Comparison of ENCODE assay signal across 1 cellular context in the genomic region with DNA sequence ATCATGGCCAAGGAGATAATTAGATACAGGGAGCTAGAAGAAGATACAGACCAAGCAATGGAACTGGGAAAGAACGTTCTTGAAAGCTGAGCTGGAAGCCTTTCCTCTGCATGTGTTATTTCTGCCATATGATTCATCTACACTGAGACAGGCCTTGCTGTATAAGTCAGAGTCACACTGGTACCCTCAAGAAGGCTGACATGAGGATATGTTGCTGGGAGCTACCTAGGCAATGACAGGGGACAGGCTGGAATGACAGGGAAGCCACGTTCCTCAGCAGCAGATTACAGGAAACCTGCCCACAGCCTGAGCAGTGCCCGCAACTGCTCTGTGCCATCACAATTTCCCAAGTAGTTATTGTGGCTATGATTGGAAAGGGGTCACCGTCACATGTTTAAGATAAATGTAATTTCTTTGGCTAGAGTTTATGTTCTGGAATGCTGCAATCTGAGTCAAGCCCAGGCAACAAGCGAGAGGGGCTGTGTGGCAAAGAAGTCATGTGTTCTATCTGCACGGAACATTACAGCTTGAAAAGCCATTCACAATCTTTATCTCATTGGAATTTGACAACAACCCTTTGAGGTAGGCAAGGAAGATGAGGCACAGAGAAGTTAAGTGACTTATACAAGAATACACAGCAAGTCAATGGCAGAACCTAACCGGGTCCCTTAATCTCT.
TF ChIP-seq lines count a peak whose summit lies in the region.

No MANE protein-coding gene starts in this region.

TF ChIP-seq in GM23338, 12 proteins besides CTCF, POLR2A, EP300 and RAD21 (continued from another document):
- TF ChIP-seq, protein P1, sequence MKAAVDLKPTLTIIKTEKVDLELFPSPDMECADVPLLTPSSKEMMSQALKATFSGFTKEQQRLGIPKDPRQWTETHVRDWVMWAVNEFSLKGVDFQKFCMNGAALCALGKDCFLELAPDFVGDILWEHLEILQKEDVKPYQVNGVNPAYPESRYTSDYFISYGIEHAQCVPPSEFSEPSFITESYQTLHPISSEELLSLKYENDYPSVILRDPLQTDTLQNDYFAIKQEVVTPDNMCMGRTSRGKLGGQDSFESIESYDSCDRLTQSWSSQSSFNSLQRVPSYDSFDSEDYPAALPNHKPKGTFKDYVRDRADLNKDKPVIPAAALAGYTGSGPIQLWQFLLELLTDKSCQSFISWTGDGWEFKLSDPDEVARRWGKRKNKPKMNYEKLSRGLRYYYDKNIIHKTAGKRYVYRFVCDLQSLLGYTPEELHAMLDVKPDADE (IDR thresholded peaks at IDR 0.05): no peak
- TF ChIP-seq CREB1 (CRISPR knock-in tag; IDR thresholded peaks at IDR 0.05; ENCODE audit: low read depth) (no peak), EZH2 (IDR thresholded peaks at IDR 0.05; ENCODE audit: low read depth, unreplicated experiment) (no peak), POLR2AphosphoS5 (IDR thresholded peaks at IDR 0.05; ENCODE audit: low read depth) (no peak), STAT1 (IDR thresholded peaks at IDR 0.05; ENCODE audit: unreplicated experiment) (no peak), EZH2phosphoT487 (IDR thresholded peaks at IDR 0.05; ENCODE audit: unreplicated experiment) (no peak), JUNB (IDR thresholded peaks at IDR 0.05; ENCODE audit: unreplicated experiment) (no peak), NANOG (IDR thresholded peaks at IDR 0.05; ENCODE audit: borderline replicate concordance) (no peak)
- TF ChIP-seq, protein P2, sequence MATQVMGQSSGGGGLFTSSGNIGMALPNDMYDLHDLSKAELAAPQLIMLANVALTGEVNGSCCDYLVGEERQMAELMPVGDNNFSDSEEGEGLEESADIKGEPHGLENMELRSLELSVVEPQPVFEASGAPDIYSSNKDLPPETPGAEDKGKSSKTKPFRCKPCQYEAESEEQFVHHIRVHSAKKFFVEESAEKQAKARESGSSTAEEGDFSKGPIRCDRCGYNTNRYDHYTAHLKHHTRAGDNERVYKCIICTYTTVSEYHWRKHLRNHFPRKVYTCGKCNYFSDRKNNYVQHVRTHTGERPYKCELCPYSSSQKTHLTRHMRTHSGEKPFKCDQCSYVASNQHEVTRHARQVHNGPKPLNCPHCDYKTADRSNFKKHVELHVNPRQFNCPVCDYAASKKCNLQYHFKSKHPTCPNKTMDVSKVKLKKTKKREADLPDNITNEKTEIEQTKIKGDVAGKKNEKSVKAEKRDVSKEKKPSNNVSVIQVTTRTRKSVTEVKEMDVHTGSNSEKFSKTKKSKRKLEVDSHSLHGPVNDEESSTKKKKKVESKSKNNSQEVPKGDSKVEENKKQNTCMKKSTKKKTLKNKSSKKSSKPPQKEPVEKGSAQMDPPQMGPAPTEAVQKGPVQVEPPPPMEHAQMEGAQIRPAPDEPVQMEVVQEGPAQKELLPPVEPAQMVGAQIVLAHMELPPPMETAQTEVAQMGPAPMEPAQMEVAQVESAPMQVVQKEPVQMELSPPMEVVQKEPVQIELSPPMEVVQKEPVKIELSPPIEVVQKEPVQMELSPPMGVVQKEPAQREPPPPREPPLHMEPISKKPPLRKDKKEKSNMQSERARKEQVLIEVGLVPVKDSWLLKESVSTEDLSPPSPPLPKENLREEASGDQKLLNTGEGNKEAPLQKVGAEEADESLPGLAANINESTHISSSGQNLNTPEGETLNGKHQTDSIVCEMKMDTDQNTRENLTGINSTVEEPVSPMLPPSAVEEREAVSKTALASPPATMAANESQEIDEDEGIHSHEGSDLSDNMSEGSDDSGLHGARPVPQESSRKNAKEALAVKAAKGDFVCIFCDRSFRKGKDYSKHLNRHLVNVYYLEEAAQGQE (IDR thresholded peaks at IDR 0.05; ENCODE audit: unreplicated experiment): no peak
TF ChIP-seq in GM23338: peak in this region for 0.
